In genomic region chr4:24395937-24396336, GRCh38 we compare ENCODE assay signal across 14 cellular contexts.
"Had no signal": no experiment of that assay in that cellular context is flagged by ENCODE, and none has a peak within 500 bp of the region (broad histone marks: within the 10 kb centered on the region; RNA-seq: fewer than 3 reads in every experiment).

No MANE protein-coding gene starts in this region.

- H3K4me1 ChIP-seq: breast epithelium, esophagus squamous epithelium had no signal

- H3K36me3 Mint-ChIP-seq: activated naive CD8-positive, alpha-beta T cell treated with anti-CD3 and anti-CD28 coated beads, Interleukin-2, amount 10 ng/mL, durations not matched to agents 7 days and 5 days had no signal

- ATAC-seq: activated CD8-positive, alpha-beta T cell treated with anti-CD3 and anti-CD28 coated beads for 36 hours had no signal

- H3K27ac ChIP-seq: breast epithelium, esophagus squamous epithelium, ovary, VCaP had no signal

- H3K4me1 Mint-ChIP-seq: activated naive CD8-positive, alpha-beta T cell treated with anti-CD3 and anti-CD28 coated beads, Interleukin-2, amount 10 ng/mL, durations not matched to agents 7 days and 5 days had no signal

- H3K27me3 ChIP-seq: breast epithelium, esophagus squamous epithelium, ovary had no signal

- H3K9me3 ChIP-seq: breast epithelium, esophagus squamous epithelium, ovary had no signal

- H3K36me3 ChIP-seq: breast epithelium, esophagus squamous epithelium, ovary had no signal

- H3K27ac Mint-ChIP-seq: activated CD8-positive, alpha-beta T cell treated with anti-CD3 and anti-CD28 coated beads for 36 hours; activated naive CD8-positive, alpha-beta T cell treated with anti-CD3 and anti-CD28 coated beads, Interleukin-2, amount 10 ng/mL, durations not matched to agents 7 days and 5 days; T-helper 2 cell treated with Interferon-gamma antibody and Interleukin-4, amounts not matched to agents 5 μg/mL and 100 μg/mL, for 36 hours; type B pancreatic cell had no signal

- DNase-seq: activated CD4-positive, alpha-beta T cell treated with anti-CD3 and anti-CD28 coated beads for 4 hours; activated CD8-positive, alpha-beta memory T cell treated with anti-CD3 and anti-CD28 coated beads, Interleukin-2, amount 50 U/mL, for 4 hours; activated CD8-positive, alpha-beta T cell treated with anti-CD3 and anti-CD28 coated beads for 36 hours; activated naive CD8-positive, alpha-beta T cell treated with anti-CD3 and anti-CD28 coated beads, Interleukin-2, amount 10 ng/mL, durations not matched to agents 7 days and 5 days; aorta; esophagus squamous epithelium; foreskin fibroblast; ovary; stimulated activated CD4-positive, alpha-beta T cell treated with anti-CD3 and anti-CD28 coated beads, Interleukin-4, amount 100 ng/mL, for 24 hours; SW 1271 had no signal

- H3K9me3 Mint-ChIP-seq: activated CD8-positive, alpha-beta T cell treated with anti-CD3 and anti-CD28 coated beads for 36 hours; activated naive CD8-positive, alpha-beta T cell treated with anti-CD3 and anti-CD28 coated beads, Interleukin-2, amount 10 ng/mL, durations not matched to agents 7 days and 5 days; T-helper 2 cell treated with Interferon-gamma antibody and Interleukin-4, amounts not matched to agents 5 μg/mL and 100 μg/mL, for 36 hours; type B pancreatic cell had no signal

- H3K27me3 Mint-ChIP-seq: type B pancreatic cell had no signal

- H3K4me3 Mint-ChIP-seq: activated CD8-positive, alpha-beta T cell treated with anti-CD3 and anti-CD28 coated beads for 36 hours; activated naive CD8-positive, alpha-beta T cell treated with anti-CD3 and anti-CD28 coated beads, Interleukin-2, amount 10 ng/mL, durations not matched to agents 7 days and 5 days; T-helper 2 cell treated with Interferon-gamma antibody and Interleukin-4, amounts not matched to agents 5 μg/mL and 100 μg/mL, for 36 hours; type B pancreatic cell had no signal

- H3K4me3 ChIP-seq: breast epithelium, esophagus squamous epithelium, ovary had no signal
